12 cellular contexts compared by ENCODE assay signal in genomic region chr1:16122361-16122881, GRCh38. TPM values are rescaled to one million over a fixed set of nuclear protein-coding genes. Genes with fewer than 3 reads are reported as not detected.
DNase-seq lines count a peak whose midpoint lies in the region; ATAC-seq and TF ChIP-seq lines count a peak whose summit lies in the region.
"Had no signal": no experiment of that assay in that cellular context is flagged by ENCODE, and none has a peak within 500 bp of the region (broad histone marks: within the 10 kb centered on the region; RNA-seq: fewer than 3 reads in every experiment).

No MANE protein-coding gene starts in this region.

- H3K4me1 ChIP-seq in PC-3 (ENCODE audit: insufficient read depth, low read length) (peaks cover 42% of the 10 kb centered on the region), trophoblast cell (ENCODE audit: control insufficient read depth in 1 of 2, insufficient read depth in 2 of 2, low read length in 2 of 2) (peaks cover 0 to 4% of the 10 kb centered on the region in 2 experiments), HAP-1 (no peaks in the 10 kb centered on the region)

- H2BK12ac ChIP-seq in trophoblast cell (ENCODE audit: low read length): no peak overlapping the region

- in situ Hi-C loops in HAP-1 (cut with MboI; ENCODE audit: low sequenced_read_pairs): no loop called here

- no peaks in the 10 kb centered on the region for H3K79me1 ChIP-seq in trophoblast cell (ENCODE audit: low read length)

- no peak overlapping the region for H3K14ac ChIP-seq in trophoblast cell (ENCODE audit: low read length)

- H2AK5ac ChIP-seq in trophoblast cell (ENCODE audit: low read length): no peak overlapping the region

- H3K23ac ChIP-seq in trophoblast cell (ENCODE audit: low read length): no peak overlapping the region

- no peaks in the 10 kb centered on the region for H3K9me2 ChIP-seq in PC-3 (replicated peaks; ENCODE audit: low read length)

- H3K4me3 ChIP-seq in PC-3 (ENCODE audit: low read length) (no peak overlapping the region), trophoblast cell (ENCODE audit: low read depth, low read length) (no peak overlapping the region), HAP-1 (no peak overlapping the region)

- H3K36me3 ChIP-seq in PC-3 (ENCODE audit: low read depth, low read length) (peaks cover 40% of the 10 kb centered on the region), trophoblast cell (ENCODE audit: control insufficient read depth in 1 of 2, insufficient read depth in 2 of 2, low read length in 2 of 2) (peaks cover 31 to 37% of the 10 kb centered on the region in 2 experiments), HAP-1 (replicated peaks) (peaks cover 26% of the 10 kb centered on the region)

- H3K18ac ChIP-seq in trophoblast cell (ENCODE audit: low read length): no peak overlapping the region

- no peak overlapping the region for H2AFZ ChIP-seq in PC-3 (ENCODE audit: low read length)
- H2AFZ ChIP-seq in trophoblast cell (ENCODE audit: insufficient read depth, low read length, poor library complexity): no peak overlapping the region

- no peak overlapping the region for H2BK120ac ChIP-seq in trophoblast cell (ENCODE audit: insufficient read depth, low read length, poor library complexity)

- H3K27me3 ChIP-seq in PC-3 (ENCODE audit: low read length) (no peaks in the 10 kb centered on the region), trophoblast cell (ENCODE audit: insufficient read depth, low read length) (no peaks in the 10 kb centered on the region), HAP-1 (ENCODE audit: low read depth) (no peaks in the 10 kb centered on the region)

- H2BK5ac ChIP-seq in trophoblast cell (ENCODE audit: low read depth, low read length, poor library complexity): no peak overlapping the region

- DNase-seq in PC-3: peak; percentile 38
- peak; percentile 62 for DNase-seq in fibroblast of gingiva (ENCODE audit: low read depth)
- peak; percentile 21 to 23 for DNase-seq in trophoblast cell
- DNase-seq in posterior vena cava (ENCODE audit: low spot score): no peak
- DNase-seq in HAP-1 (ENCODE audit: low spot score in 2 of 2): no peak
- DNase-seq in iPS-NIHi7 (ENCODE audit: extremely low spot score): no peak
- no peak for DNase-seq in NCI-H345 (lab: John Stamatoyannopoulos, UW)
- DNase-seq: NCI-H748 treated with DMSO at 0.1 percent for 48 hours, retina had no signal

- H3K79me2 ChIP-seq in PC-3 (ENCODE audit: low read length) (peaks cover 3% of the 10 kb centered on the region; the same call in 1 of the 2 replicates), trophoblast cell (ENCODE audit: control insufficient read depth, insufficient read depth, low read length, poor library complexity) (no peaks in the 10 kb centered on the region)

- H3K9me3 ChIP-seq in PC-3 (ENCODE audit: low read length) (no peaks in the 10 kb centered on the region), trophoblast cell (ENCODE audit: insufficient read depth, low read depth, low read length) (peaks cover 2% of the 10 kb centered on the region), HAP-1 (no peaks in the 10 kb centered on the region)

- H4K8ac ChIP-seq in trophoblast cell (ENCODE audit: low read depth, low read length): no peak overlapping the region

- no peak overlapping the region for H4K12ac ChIP-seq in trophoblast cell (ENCODE audit: low read depth, low read length)

- H3K9ac ChIP-seq in PC-3 (ENCODE audit: low read length) (no peak overlapping the region), trophoblast cell (ENCODE audit: low read length) (no peak overlapping the region)

- H3K27ac ChIP-seq in C4-2B: peak overlapping the region; percentile 98
- H3K27ac ChIP-seq in PC-3 (ENCODE audit: low read length): peak overlapping the region; percentile 58
- H3K27ac ChIP-seq in trophoblast cell (ENCODE audit: low read depth, low read length): no peak overlapping the region

- POLR2A ChIA-PET in PC-3 (lab: Charles Lee; ENCODE audit: unreplicated experiment): no interaction called here

- WGBS in trophoblast cell (ENCODE audit: extremely low coverage, insufficient coverage, insufficient read length): no CpG with 5 or more reads among the region's 4 CpGs

- H3F3A ChIP-seq in PC-3 (ENCODE audit: low read length, unreplicated experiment): peaks cover 35% of the 10 kb centered on the region

- no peak overlapping the region for H4K91ac ChIP-seq in trophoblast cell (ENCODE audit: low read depth, low read length)

- intact Hi-C loops in PC-3 (cut with micrococcal nuclease) (no loop called here), posterior vena cava (cut with DNase I) (no loop called here)

- H3K4ac ChIP-seq in trophoblast cell (ENCODE audit: low read depth, low read length): no peak overlapping the region

- H3K4me2 ChIP-seq in PC-3 (ENCODE audit: low read length): no peak overlapping the region
- no peak overlapping the region for H3K4me2 ChIP-seq in trophoblast cell (ENCODE audit: low read length)

- H4K20me1 ChIP-seq in PC-3 (ENCODE audit: low read length): peaks cover 34% of the 10 kb centered on the region

- TF ChIP-seq CTCF in C4-2B (conservative IDR thresholded peaks at IDR 0.05) (no peak), PC-3 (conservative IDR thresholded peaks at IDR 0.05; ENCODE audit: low read depth, low read length) (no peak)

- BruUV-seq in PC-3 (replicated peaks; lab: Mats Ljungman, UMichigan): no TSS peak

- ATAC-seq in PC-3: peak; percentile 17

- CTCF ChIA-PET in PC-3 (lab: Charles Lee): no interaction called here

RNA-seq across cellular contexts. Expression of gene EPHA2, which starts 33.4 kb away (rescaled TPM):
- total RNA-seq in PC-3 (2014; rRNA removed): 459 and 567 TPM in 2 replicates
- 27.6 and 30.3 TPM in 2 replicates for polyA plus RNA-seq in trophoblast cell (2013)
- total RNA-seq in posterior vena cava: 10 to 100 TPM in 1 of 2 donors, 1 to 10 TPM in 1; 7.8 to 15.4 TPM
- total RNA-seq: activated CD8-positive, alpha-beta memory T cell treated with anti-CD3 and anti-CD28 coated beads, Interleukin-2, amount 10 ng/mL, durations not matched to agents 7 days and 5 days; T-helper 2 cell treated with Interferon-gamma antibody and Interleukin-4, amounts not matched to agents 100 ng/mL and 5 ng/mL, for 36 hours had no signal

RNA-seq across cellular contexts. Expression of gene FAM131C, which starts 49.0 kb away (rescaled TPM):
- 7.7 and 9.8 TPM in 2 replicates for total RNA-seq in PC-3 (2014; rRNA removed)
- 0.04 TPM in 2 replicates for polyA plus RNA-seq in trophoblast cell (2013)
- total RNA-seq in posterior vena cava: 1 to 10 TPM in 1 of 2 donors, under 1 TPM in 1; 0.88 to 1.2 TPM

Comparison
In these comparisons a context has a peak if more than half of its experiments do, and no peak if none do; other contexts are left out.
1. DNase-seq: peak in PC-3 (single experiment), fibroblast of gingiva (single experiment) and trophoblast cell (2 of 2); none in posterior vena cava (single experiment), HAP-1 (0 of 2), iPS-NIHi7 (single experiment) and NCI-H345 (single experiment).
2. RNA of gene EPHA2, which starts 33.4 kb away (total RNA-seq): 459 to 567 TPM in PC-3; 7.8 to 15.4 TPM in posterior vena cava; every median in the first group is over 10 times any median in the second.